In genomic region chr6:151409260-151409659, GRCh38 we compare ENCODE assay signal across 1 cellular context.
TF ChIP-seq lines count a peak whose summit lies in the region.

No MANE protein-coding gene starts in this region.

TF ChIP-seq in GM23338, 12 proteins besides CTCF, POLR2A, EP300 and RAD21 (continued from another document):
- no peak for TF ChIP-seq REST (IDR thresholded peaks at IDR 0.05; ENCODE audit: unreplicated experiment)
- TF ChIP-seq POLR2AphosphoS5 (IDR thresholded peaks at IDR 0.05; ENCODE audit: low read depth) = no peak
- no peak for TF ChIP-seq ETS1 (IDR thresholded peaks at IDR 0.05)
TF ChIP-seq in GM23338: peak in this region for 0.
